Comparison of ENCODE assay signal across 18 cellular contexts in the genomic region with DNA sequence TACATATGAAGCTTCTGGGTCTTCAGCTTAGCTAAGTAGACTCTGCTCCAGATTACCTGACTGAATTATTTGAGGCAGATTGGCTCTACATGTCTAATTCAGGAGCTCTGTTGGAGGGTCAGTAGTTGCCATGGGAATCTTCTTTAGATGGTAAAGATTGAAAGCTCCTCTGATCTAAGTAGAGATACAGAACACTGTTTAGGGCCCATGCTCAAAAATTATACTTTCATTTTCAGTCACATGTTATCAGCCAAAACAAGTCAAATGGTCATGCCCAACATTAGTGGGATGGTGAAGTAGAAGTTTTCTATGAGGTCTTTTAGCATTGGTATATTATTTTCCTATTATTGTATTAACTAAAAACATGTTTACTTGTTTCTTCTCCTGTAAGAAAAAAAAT.
DNase-seq lines count a peak whose midpoint lies in the region; ATAC-seq, FAIRE-seq and TF ChIP-seq lines count a peak whose summit lies in the region.
"Had no signal": no experiment of that assay in that cellular context is flagged by ENCODE, and none has a peak within 500 bp of the region (broad histone marks: within the 10 kb centered on the region; RNA-seq: fewer than 3 reads in every experiment).

No MANE protein-coding gene starts in this region.

- TF ChIP-seq RAD21 in A549 (conservative IDR thresholded peaks at IDR 0.05 in 1 of 2, IDR thresholded peaks at IDR 0.05 in 1 of 2), result no peak

- no peak for FAIRE-seq in A549 (lab: Jason Lieb, UNC)
- FAIRE-seq in frontal cortex (lab: Jason Lieb, UNC), result no peak
- FAIRE-seq: GM19239 had no signal

- no peak overlapping the region for H3K9ac ChIP-seq in GM23248

- CTCF ChIA-PET in A549 (lab: Yijun Ruan, JAX), result no interaction called here

- H3K36me3 ChIP-seq in GM23248 (ENCODE audit: low read depth), result no peaks in the 10 kb centered on the region

- in situ Hi-C loops in GM23248 (cut with MboI), result no loop called here

- H2AFZ ChIP-seq in GM23248, result peak overlapping the region; percentile 58

- H4K20me1 ChIP-seq in GM23248 (ENCODE audit: insufficient read depth), result no peaks in the 10 kb centered on the region

- no peaks in the 10 kb centered on the region for H3K9me2 ChIP-seq in GM23248 (ENCODE audit: insufficient read depth)

- TF ChIP-seq POLR2A in A549 (IDR thresholded peaks at IDR 0.05; ENCODE audit: low read length), result no peak

- H3F3A ChIP-seq in GM23248 (ENCODE audit: insufficient read depth), result no peaks in the 10 kb centered on the region

- H3K79me2 ChIP-seq in GM23248 (ENCODE audit: insufficient read depth), result no peaks in the 10 kb centered on the region

- no peak overlapping the region for H3K4me3 ChIP-seq in A549
- 0 out of 2 replicates have a peak overlapping the region, but pooled peaks have one; percentile 19 for H3K4me3 ChIP-seq in GM23248

- H3K27ac ChIP-seq in A549 (no peak overlapping the region), GM23248 (no peak overlapping the region)

- H3K4me1 ChIP-seq in A549 (peaks cover 8% of the 10 kb centered on the region; the same call in 2 of the 3 replicates), GM23248 (ENCODE audit: insufficient read depth) (no peaks in the 10 kb centered on the region)

- DNase-seq in A549 (ENCODE audit: low read depth in 1 of 2, low spot score in 1 of 2) (no peak), GM23248 (no peak), M059J (ENCODE audit: low read depth) (peak; percentile 1), RPMI8226 (peak; percentile 9), GM10266 (ENCODE audit: extremely low spot score) (no peak), frontal cortex (ENCODE audit: low spot score in 2 of 2) (no peak)
- DNase-seq: CD4-positive, CD25-positive, alpha-beta regulatory T cell; MV-4-11; NCI-H1105 treated with DMSO at 0.1 percent for 48 hours; NCI-H2029 treated with DMSO at 0.1 percent for 48 hours; NCI-H226; NCI-H524; NCI-H774; SIG-M5; T-helper 1 cell had no signal

- H3K4me2 ChIP-seq in A549, result peak overlapping the region; percentile 55
- peak overlapping the region; percentile 16 for H3K4me2 ChIP-seq in GM23248 (ENCODE audit: unreplicated experiment)

- TF ChIP-seq EP300 in A549 (IDR thresholded peaks at IDR 0.05), result no peak

- no peaks in the 10 kb centered on the region for H3K27me3 ChIP-seq in GM23248 (replicated peaks; ENCODE audit: insufficient read depth)

- no peak for TF ChIP-seq CTCF in A549 (IDR thresholded peaks at IDR 0.05)
- no peak for TF ChIP-seq CTCF in GM10266 (IDR thresholded peaks at IDR 0.05; ENCODE audit: control insufficient read depth, insufficient read depth, low read depth, missing control alignments)

- ATAC-seq in A549 (no peak), GM21576 (IDR thresholded peaks at IDR 0.05; ENCODE audit: unreplicated experiment) (no peak), GM18502 (IDR thresholded peaks at IDR 0.05; ENCODE audit: poor library complexity, unreplicated experiment) (no peak)

- POLR2A ChIA-PET in A549 (lab: Yijun Ruan, JAX), result no interaction called here

- H3K9me3 ChIP-seq in A549, result no peaks in the 10 kb centered on the region
- H3K9me3 ChIP-seq in GM23248 (ENCODE audit: low read depth), result no peaks in the 10 kb centered on the region

TF ChIP-seq in A549, 52 proteins besides CTCF, POLR2A, EP300 and RAD21:
- TF ChIP-seq KDM5A (IDR thresholded peaks at IDR 0.05) (no peak), HOXB5 (CRISPR knock-in tag; IDR thresholded peaks at IDR 0.05) (no peak), SMC3 (IDR thresholded peaks at IDR 0.05) (no peak), ESRRA (IDR thresholded peaks at IDR 0.05; ENCODE audit: borderline replicate concordance, low read length) (no peak), BCL3 (IDR thresholded peaks at IDR 0.05) (no peak), KDM1A (IDR thresholded peaks at IDR 0.05; ENCODE audit: low read depth) (no peak), NFE2L2 (conservative IDR thresholded peaks at IDR 0.05; ENCODE audit: low read length) (no peak)

Comparison
In these comparisons a context has a peak if more than half of its experiments do, and no peak if none do; other contexts are left out.
1. DNase-seq: peak in M059J (single experiment) and RPMI8226 (single experiment); none in A549 (0 of 2), GM23248 (single experiment), GM10266 (single experiment) and frontal cortex (0 of 2).